In genomic region chr15:39874890-39875549, GRCh38 we compare ENCODE assay signal across 8 cellular contexts. TPM values are rescaled to one million over a fixed set of nuclear protein-coding genes. Genes with fewer than 3 reads are reported as not detected.
DNase-seq lines count a peak whose midpoint lies in the region; ATAC-seq, FAIRE-seq and TF ChIP-seq lines count a peak whose summit lies in the region.

No MANE protein-coding gene starts in this region.

- H2BK120ac ChIP-seq in H1 (replicated peaks; ENCODE audit: low read depth, low read length): no peak overlapping the region

- no peak overlapping the region for H2BK15ac ChIP-seq in H1 (ENCODE audit: low read length)

- H3K27me3 ChIP-seq in HAP-1 (ENCODE audit: low read depth): no peaks in the 10 kb centered on the region
- no peaks in the 10 kb centered on the region for H3K27me3 ChIP-seq in Panc1 (ENCODE audit: control insufficient read depth, insufficient read depth, low read length)
- H3K27me3 ChIP-seq in H1 (replicated peaks in 1 of 4; ENCODE audit: control insufficient read depth in 3 of 4, extremely low read depth in 1 of 4, insufficient read depth in 3 of 4, low read length in 3 of 4): no peaks in the 10 kb centered on the region
- H3K27me3 ChIP-seq in pancreas: no peaks in the 10 kb centered on the region
- no peaks in the 10 kb centered on the region for H3K27me3 ChIP-seq in aorta (ENCODE audit: control insufficient read depth in 1 of 2, insufficient read depth in 2 of 2, low read length in 1 of 2)

- no peaks in the 10 kb centered on the region for H3K4me1 ChIP-seq in HAP-1
- H3K4me1 ChIP-seq in Panc1 (ENCODE audit: control insufficient read depth, insufficient read depth, low read length): no peaks in the 10 kb centered on the region
- H3K4me1 ChIP-seq in H1 (replicated peaks in 1 of 4; ENCODE audit: control insufficient read depth in 3 of 4, insufficient read depth in 4 of 4, low read length in 3 of 4): peaks cover 0 to 9% (median 2%) of the 10 kb centered on the region in 4 experiments; a peak in 5 of 7 replicates
- H3K4me1 ChIP-seq in pancreas: no peaks in the 10 kb centered on the region
- H3K4me1 ChIP-seq in aorta (ENCODE audit: control insufficient read depth in 1 of 2, insufficient read depth in 2 of 2, low read length in 2 of 2): peaks cover 1 to 3% of the 10 kb centered on the region in 2 donors

- no peaks in the 10 kb centered on the region for H3K9me3 Mint-ChIP-seq in mesothelial cell of epicardium

- CTCF ChIA-PET in Panc1 (lab: Charles Lee): interaction anchor here (1.1 kb wide), 1 partner anchor 29 kb away, joined by 3 read pairs; no protein-coding TSS in a partner anchor
- CTCF ChIA-PET in H1 (lab: Charles Lee; ENCODE audit: partially characterized antibody): interaction anchor here (0.6 to 5.9 kb wide), 24 partner anchors 9 to 90 kb away, joined by 3 to 34 read pairs (median 5); partner anchors contain the start of gene EIF2AK4

- intact Hi-C loops in Panc1 (cut with micrococcal nuclease; ENCODE audit: unreplicated experiment): loop anchor here (1.0 to 2.0 kb wide), 2 partner anchors 73 to 88 kb away; no protein-coding TSS in a partner anchor
- intact Hi-C loops in pancreas (cut with DNase I): loop anchor here in 2 of 3 donors (10.0 kb wide), 2 partner anchors 70 to 80 kb away; no protein-coding TSS in a partner anchor
- intact Hi-C loops in aorta (cut with DNase I): loop anchor here in 1 of 2 donors (5.0 kb wide), 1 partner anchor 88 kb away; no protein-coding TSS in a partner anchor

- no peak overlapping the region for H3K14ac ChIP-seq in H1 (ENCODE audit: insufficient read length)

- no peak overlapping the region for H2AK5ac ChIP-seq in H1 (ENCODE audit: low read depth, low read length)

- no peaks in the 10 kb centered on the region for H3K27me3 Mint-ChIP-seq in mesothelial cell of epicardium (ENCODE audit: low read depth)

- 86% methylated on average over 9 of the region's 9 CpGs; no CpG with 5 or more reads in 1 of the 2 experiments for WGBS in H1 (ENCODE audit: extremely low coverage in 1 of 2, insufficient coverage in 1 of 2, insufficient read length in 1 of 2, insufficient replicate concordance in 2 of 2, low coverage in 1 of 2, low lambda C conversion rate in 2 of 2, missing lambda C conversion rate in 1 of 2), 2 experiments
- WGBS in pancreas, 2 donors: 48 to 64% methylated on average over 9 of the region's 9 CpGs
- 84 to 93% methylated on average over 9 of the region's 9 CpGs for WGBS in aorta, 2 donors

- H3K9me3 ChIP-seq in HAP-1: no peaks in the 10 kb centered on the region
- H3K9me3 ChIP-seq in Panc1 (ENCODE audit: control insufficient read depth, insufficient read depth, low read depth, low read length): no peaks in the 10 kb centered on the region
- no peaks in the 10 kb centered on the region for H3K9me3 ChIP-seq in H1 (ENCODE audit: insufficient read depth in 2 of 2, low read depth in 1 of 2, low read length in 1 of 2)
- H3K9me3 ChIP-seq in pancreas: no peaks in the 10 kb centered on the region
- H3K9me3 ChIP-seq in aorta (ENCODE audit: control insufficient read depth, low read length): no peaks in the 10 kb centered on the region

- TF ChIP-seq EP300 in H1 (IDR thresholded peaks at IDR 0.05; ENCODE audit: borderline replicate concordance in 1 of 2, low read depth in 2 of 2, low read length in 2 of 2): no peak

- peak; percentile 61 to 70 for TF ChIP-seq RAD21 in H1 (IDR thresholded peaks at IDR 0.05 in 1 of 2, conservative IDR thresholded peaks at IDR 0.05 in 1 of 2; ENCODE audit: low read depth in 2 of 2, low read length in 2 of 2)

- no peaks in the 10 kb centered on the region for H3K23me2 ChIP-seq in H1 (ENCODE audit: low read depth, low read length)

- no TSS peak for BruUV-seq in Panc1 (replicated peaks; lab: Mats Ljungman, UMichigan)

- no peak overlapping the region for H2BK5ac ChIP-seq in H1 (ENCODE audit: low read depth, low read length)

- no peak overlapping the region for H3K56ac ChIP-seq in H1 (replicated peaks; ENCODE audit: insufficient read length, low read depth, low read length)

- no peaks in the 10 kb centered on the region for H3K36me3 Mint-ChIP-seq in mesothelial cell of epicardium

- no peak overlapping the region for H2BK20ac ChIP-seq in H1 (ENCODE audit: low read length)

- POLR2A ChIA-PET in Panc1 (lab: Charles Lee) (interaction anchor here (0.7 kb wide), 1 partner anchor 86 kb away, joined by 3 read pairs; no protein-coding TSS in a partner anchor), H1 (lab: Charles Lee; ENCODE audit: partially characterized antibody) (interaction anchor here (1.0 kb wide), 1 partner anchor 46 kb away, joined by 7 read pairs; no protein-coding TSS in a partner anchor)

- H3K9ac ChIP-seq in H1 (replicated peaks in 1 of 4; ENCODE audit: extremely low read depth in 1 of 4, low read depth in 3 of 4, low read length in 3 of 4): no peak overlapping the region

- H4K20me1 ChIP-seq in H1 (replicated peaks in 1 of 2; ENCODE audit: control insufficient read depth in 1 of 2, insufficient read depth in 2 of 2, low read length in 2 of 2): peaks cover 11 to 19% of the 10 kb centered on the region in 2 experiments

- H3K4me1 Mint-ChIP-seq in mesothelial cell of epicardium: peaks cover 2% of the 10 kb centered on the region

- no peak overlapping the region for H3K27ac Mint-ChIP-seq in mesothelial cell of epicardium

- H2BK12ac ChIP-seq in H1 (ENCODE audit: low read depth, low read length): no peak overlapping the region

- peaks cover 9% of the 10 kb centered on the region; the same call in 1 of the 2 replicates for H3K79me1 ChIP-seq in H1 (ENCODE audit: low read depth, low read length)

- H4K5ac ChIP-seq in H1 (ENCODE audit: insufficient read length, low read depth, low read length): no peak overlapping the region

- in situ Hi-C loops in Caki2 (cut with HindIII; ENCODE audit: low pct_unique_long_range_greater_than_20kb, low sequenced_read_pairs) (no loop called here), HAP-1 (cut with MboI; ENCODE audit: low sequenced_read_pairs) (loop anchor here (10.0 kb wide), 1 partner anchor 70 kb away; no protein-coding TSS in a partner anchor), Panc1 (cut with HindIII; ENCODE audit: low pct_unique_long_range_greater_than_20kb, low sequenced_read_pairs) (no loop called here)

- no peak for TF ChIP-seq POLR2A in H1 (IDR thresholded peaks at IDR 0.05; ENCODE audit: control extremely low read depth in 1 of 2, low read depth in 2 of 2, low read length in 2 of 2)

- H3K36me3 ChIP-seq in HAP-1 (replicated peaks) (no peaks in the 10 kb centered on the region), Panc1 (ENCODE audit: control insufficient read depth, insufficient read depth, low read length) (no peaks in the 10 kb centered on the region), H1 (ENCODE audit: control insufficient read depth in 2 of 4, insufficient read depth in 4 of 4, low read length in 3 of 4) (peaks cover 0 to 6% (median 3%) of the 10 kb centered on the region in 4 experiments; a peak in 2 of 8 replicates), pancreas (no peaks in the 10 kb centered on the region), aorta (ENCODE audit: control insufficient read depth in 1 of 2, insufficient read depth in 2 of 2, low read length in 1 of 2) (no peaks in the 10 kb centered on the region)

- no peak overlapping the region for H4K8ac ChIP-seq in H1 (ENCODE audit: extremely low read depth, insufficient read depth, low read length)

- H3K23ac ChIP-seq in H1 (ENCODE audit: insufficient read length): no peak overlapping the region

- H4K91ac ChIP-seq in H1 (replicated peaks; ENCODE audit: insufficient read length, low read length): no peak overlapping the region

- no peak overlapping the region for H2AFZ ChIP-seq in H1 (ENCODE audit: low read length)

- peak; percentile 69; the same call in 1 of the 2 replicates for ATAC-seq in Panc1
- peak in 3 of 4 donors; percentile 71 to 82 (median 81) for ATAC-seq in pancreas
- no peak for ATAC-seq in aorta (ENCODE audit: low FRiP score)

- H3K27ac ChIP-seq in Panc1 (ENCODE audit: low read length): no peak overlapping the region
- no peak overlapping the region for H3K27ac ChIP-seq in H1 (ENCODE audit: low read depth, low read length)
- no peak overlapping the region for H3K27ac ChIP-seq in pancreas
- no peak overlapping the region for H3K27ac ChIP-seq in aorta (ENCODE audit: low read depth in 1 of 2, low read length in 2 of 2)

- no peak overlapping the region for H3K4me2 ChIP-seq in H1 (ENCODE audit: insufficient read depth in 1 of 2, low read depth in 2 of 2, low read length in 2 of 2)

- FAIRE-seq in H1 (lab: Jason Lieb, UNC): no peak
- no peak for FAIRE-seq in pancreas (lab: Jason Lieb, UNC)

- peaks cover 16 to 97% of the 10 kb centered on the region in 2 experiments; a peak in 3 of 4 replicates for H3K79me2 ChIP-seq in H1 (ENCODE audit: control insufficient read depth in 1 of 2, insufficient read depth in 2 of 2, low read length in 2 of 2)

- no peak overlapping the region for H3K4me3 ChIP-seq in HAP-1
- no peak overlapping the region for H3K4me3 ChIP-seq in Panc1 (ENCODE audit: low read depth in 2 of 2, low read length in 2 of 2)
- H3K4me3 ChIP-seq in H1 (ENCODE audit: extremely low read depth in 1 of 4, insufficient read depth in 2 of 4, low read depth in 3 of 4, low read length in 4 of 4): no peak overlapping the region
- H3K4me3 ChIP-seq in pancreas: no peak overlapping the region
- H3K4me3 ChIP-seq in aorta (ENCODE audit: low read length in 2 of 2): no peak overlapping the region

- DNase-seq in Caki2 (ENCODE audit: low read depth) (peak; percentile 19), HAP-1 (ENCODE audit: low spot score in 2 of 2) (peak; percentile 36 to 46), Panc1 (ENCODE audit: low read depth, low spot score) (peak; percentile 36), H1 (ENCODE audit: low read depth in 1 of 2, low spot score in 2 of 2) (no peak), pancreas (peak in 2 of 6 donors; percentile 6 to 33), aorta (no peak), mesothelial cell of epicardium (ENCODE audit: low spot score in 2 of 2, unreplicated experiment in 2 of 2) (no peak)
- no peak for DNase-seq in activated effector memory CD4-positive, alpha-beta T cell treated with anti-CD3 and anti-CD28 coated beads, Interleukin-2, amount 50 U/mL, for 16 hours

- no peak overlapping the region for H3K4me3 Mint-ChIP-seq in mesothelial cell of epicardium

- TF ChIP-seq CTCF in Panc1 (IDR thresholded peaks at IDR 0.05) (peak; percentile 73), H1 (IDR thresholded peaks at IDR 0.05; ENCODE audit: control extremely low read depth in 1 of 3, insufficient read depth in 1 of 3, low read depth in 1 of 3, low read length in 3 of 3) (peak in 2 of 3 experiments; percentile 45 to 56; a peak in 2 of 4 replicates), pancreas (IDR thresholded peaks at IDR 0.05) (peak in 3 of 4 donors; percentile 36 to 43 (median 37)), mesothelial cell of epicardium (IDR thresholded peaks at IDR 0.05; ENCODE audit: unreplicated experiment) (no peak)

- H3K4ac ChIP-seq in H1 (replicated peaks; ENCODE audit: insufficient read length, low read depth, low read length): no peak overlapping the region

- H3K18ac ChIP-seq in H1 (ENCODE audit: extremely low read depth, low read length): no peak overlapping the region

RNA-seq across cellular contexts. Expression of gene GPR176, which starts 45.0 kb away (rescaled TPM):
- 8.1 and 9.6 TPM in 2 replicates for total RNA-seq in Caki2 (2014; rRNA removed; shearing (Covaris generic); ENCODE audit: low replicate concordance)
- 12.7 TPM for total RNA-seq in Panc1 (2021; ENCODE audit: unreplicated experiment)
- 9.6 TPM for polyA plus RNA-seq in Panc1 (2012; ENCODE audit: insufficient read length)
- 190 and 198 TPM in 2 replicates for total RNA-seq in H1 (2021; fragmentation: NEBNext Ultra II Directional; extraction: Animal tissue kit (Norgen Biotek cat#: 25700))
- 281 and 318 TPM in 2 replicates for polyA plus RNA-seq in H1 (2011; rRNA removed)
- 189 TPM for polyA plus RNA-seq in H1 (2011; cell fraction: cytosol; rRNA removed)
- polyA plus RNA-seq in H1 (2011; cell fraction: nucleus; rRNA removed): 347 TPM
- polyA plus RNA-seq in H1 (2012, experiment 1 of 2): 147 to 191 TPM (median 166 TPM) in 4 replicates
- polyA plus RNA-seq in H1 (2012, experiment 2 of 2): 130 TPM
- polyA plus RNA-seq in H1 (2013, experiment 1 of 2): 98.7 TPM
- 108 TPM for polyA plus RNA-seq in H1 (2013, experiment 2 of 2)
- 732 and 803 TPM in 2 replicates for polyA minus RNA-seq in H1 (2011; rRNA and poly(A)+ RNA removed)
- 146 TPM for polyA minus RNA-seq in H1 (2011; cell fraction: cytosol; rRNA and poly(A)+ RNA removed)
- polyA minus RNA-seq in H1 (2011; cell fraction: nucleus; rRNA and poly(A)+ RNA removed): 175 TPM
- 1 to 10 TPM in 2 of 6 donors, under 1 TPM in 4; 0.16 to 6.8 (median 0.60) TPM for total RNA-seq in pancreas
- 1 to 10 TPM; 1.0 to 1.1 TPM for polyA plus RNA-seq in pancreas
- total RNA-seq in aorta: 10 to 100 TPM; 27.2 to 73.6 TPM
- 10 to 100 TPM; 18.2 to 34.9 TPM for polyA plus RNA-seq in aorta
- 3.1 to 3.8 TPM (median 3.3 TPM) in 3 replicates for total RNA-seq in mesothelial cell of epicardium

RNA-seq across cellular contexts. Expression of gene EIF2AK4, which starts 58.9 kb away (rescaled TPM):
- 33.6 and 52.4 TPM in 2 replicates for total RNA-seq in Caki2 (2014; rRNA removed; shearing (Covaris generic); ENCODE audit: low replicate concordance)
- total RNA-seq in Panc1 (2021; ENCODE audit: unreplicated experiment) (33.5 TPM), pancreas (10 to 100 TPM in 5 of 6 donors, 1 to 10 TPM in 1; 9.9 to 19.7 (median 11.7) TPM), aorta (10 to 100 TPM; 26.9 to 30.8 TPM), mesothelial cell of epicardium (52.8 to 54.2 TPM (median 53.9 TPM) in 3 replicates)
- 24.2 TPM for polyA plus RNA-seq in Panc1 (2012; ENCODE audit: insufficient read length)
- total RNA-seq in H1 (2021; fragmentation: NEBNext Ultra II Directional; extraction: Animal tissue kit (Norgen Biotek cat#: 25700)): 96.9 and 105 TPM in 2 replicates
- polyA plus RNA-seq in H1 (2011; rRNA removed) (61.0 and 67.9 TPM in 2 replicates), pancreas (10 to 100 TPM; 23.2 to 31.1 TPM), aorta (10 to 100 TPM; 20.4 to 21.5 TPM)
- polyA plus RNA-seq in H1 (2011; cell fraction: cytosol; rRNA removed): 83.0 TPM
- polyA plus RNA-seq in H1 (2011; cell fraction: nucleus; rRNA removed): 87.0 TPM
- polyA plus RNA-seq in H1 (2012, experiment 1 of 2): 60.3 to 83.0 TPM (median 69.7 TPM) in 4 replicates
- 12.0 TPM for polyA plus RNA-seq in H1 (2012, experiment 2 of 2)
- polyA plus RNA-seq in H1 (2013, experiment 1 of 2): 116 TPM
- 128 TPM for polyA plus RNA-seq in H1 (2013, experiment 2 of 2)
- polyA minus RNA-seq in H1 (2011; rRNA and poly(A)+ RNA removed): 169 TPM in 2 replicates
- 67.4 TPM for polyA minus RNA-seq in H1 (2011; cell fraction: cytosol; rRNA and poly(A)+ RNA removed)
- polyA minus RNA-seq in H1 (2011; cell fraction: nucleus; rRNA and poly(A)+ RNA removed): 162 TPM

Comparison
In these comparisons a context has a peak if more than half of its experiments do, and no peak if none do; other contexts are left out.
1. DNase-seq: peak in Caki2 (single experiment), HAP-1 (2 of 2) and Panc1 (single experiment); none in H1 (0 of 2), activated effector memory CD4-positive, alpha-beta T cell treated with anti-CD3 and anti-CD28 coated beads, Interleukin-2, amount 50 U/mL, for 16 hours (single experiment), aorta (0 of 2) and mesothelial cell of epicardium (0 of 2).